Comparison of ENCODE assay signal across 10 cellular contexts in genomic region chr5:92909545-92909962, GRCh38.
DNase-seq lines count a peak whose midpoint lies in the region; ATAC-seq, FAIRE-seq and TF ChIP-seq lines count a peak whose summit lies in the region.
"Had no signal": no experiment of that assay in that cellular context is flagged by ENCODE, and none has a peak within 500 bp of the region (broad histone marks: within the 10 kb centered on the region; RNA-seq: fewer than 3 reads in every experiment).

No MANE protein-coding gene starts in this region.

- POLR2A ChIA-PET in HCT116 (lab: Charles Lee), result no interaction called here

- no peaks in the 10 kb centered on the region for H4K20me1 ChIP-seq in HCT116 (ENCODE audit: insufficient read depth)

- no TSS peak for BruUV-seq in HCT116 (replicated peaks; lab: Mats Ljungman, UMichigan)

- peak overlapping the region; percentile 3; the same call in 1 of the 2 replicates for H3K4me2 ChIP-seq in HCT116 (ENCODE audit: low read length)

- DNase-seq in HCT116 (ENCODE audit: low read depth, low spot score) (no peak), kidney (no peak), lower lobe of right lung (no peak), ureter (ENCODE audit: low spot score) (no peak)
- DNase-seq in stimulated activated CD4-positive, alpha-beta T cell treated with anti-CD3 and anti-CD28 coated beads, Interleukin-2, amount 100 ng/mL, for 48 hours, result no peak
- DNase-seq: activated T-cell treated with anti-CD3 and anti-CD28 coated beads for 4 hours had no signal

- no peaks in the 10 kb centered on the region for H3K36me3 ChIP-seq in HCT116 (ENCODE audit: control insufficient read depth in 1 of 2, insufficient read depth in 2 of 2, low read length in 2 of 2)
- H3K36me3 ChIP-seq in kidney (ENCODE audit: control insufficient read depth in 1 of 2, insufficient read depth in 2 of 2, low read length in 2 of 2), result no peaks in the 10 kb centered on the region
- H3K36me3 ChIP-seq in lower lobe of right lung, result no peaks in the 10 kb centered on the region

- intact Hi-C loops in HCT116 (cut with micrococcal nuclease) (loop anchor here (5.0 to 10.0 kb wide), 3 partner anchors 343 to 775 kb away; partner anchors contain the start of genes NR2F1 and NR2F1-AS1), kidney (cut with DNase I) (no loop called here), lower lobe of right lung (cut with DNase I) (no loop called here)

- H2AFZ ChIP-seq in HCT116 (ENCODE audit: low read depth, low read length, poor library complexity, severe bottlenecking), result no peak overlapping the region

- H3K27ac ChIP-seq in C4-2B, result no peak overlapping the region
- H3K27ac ChIP-seq in HCT116 (ENCODE audit: low read depth, low read length), result peak overlapping the region; percentile 68
- no peak overlapping the region for H3K27ac ChIP-seq in kidney (ENCODE audit: low read depth in 2 of 2, low read length in 2 of 2)
- H3K27ac ChIP-seq in lower lobe of right lung, result no peak overlapping the region

- TF ChIP-seq POLR2A in HCT116 (IDR thresholded peaks at IDR 0.05; ENCODE audit: borderline replicate concordance, extremely low read depth, insufficient read depth, insufficient read length), result no peak

- H3K9ac ChIP-seq in HCT116 (ENCODE audit: low read length) (no peak overlapping the region), kidney (ENCODE audit: low read length in 2 of 2) (no peak overlapping the region)

- no peak for FAIRE-seq in kidney (lab: Jason Lieb, UNC)
- FAIRE-seq: GM18507 had no signal

- H3K79me2 ChIP-seq in HCT116 (ENCODE audit: insufficient read depth, low read length), result no peaks in the 10 kb centered on the region

- peak; percentile 60 for TF ChIP-seq RAD21 in HCT116 (IDR thresholded peaks at IDR 0.05; ENCODE audit: low read depth)

- CTCF ChIA-PET in HCT116 (lab: Charles Lee), result interaction anchor here (0.6 to 1.8 kb wide), 13 partner anchors 9 to 1267 kb away, joined by 3 to 11 read pairs (median 4); no protein-coding TSS in a partner anchor

- H3K4me3 ChIP-seq in HCT116 (replicated peaks in 1 of 2; ENCODE audit: low read depth in 1 of 2, low read length in 2 of 2) (no peak overlapping the region), kidney (ENCODE audit: low read length in 2 of 2) (no peak overlapping the region), lower lobe of right lung (no peak overlapping the region)

- H3K27me3 ChIP-seq in HCT116 (ENCODE audit: insufficient read depth, low read length) (no peaks in the 10 kb centered on the region), lower lobe of right lung (ENCODE audit: low read depth) (no peaks in the 10 kb centered on the region)

- TF ChIP-seq CTCF in C4-2B (conservative IDR thresholded peaks at IDR 0.05) (peak; percentile 74), HCT116 (IDR thresholded peaks at IDR 0.05 in 2 of 3, conservative IDR thresholded peaks at IDR 0.05 in 1 of 3; ENCODE audit: borderline replicate concordance in 1 of 3, insufficient read depth in 1 of 3, low read depth in 2 of 3, low read length in 2 of 3) (peak; percentile 41 to 76 (median 73); a peak in 5 of 6 replicates), kidney (IDR thresholded peaks at IDR 0.05; ENCODE audit: borderline replicate concordance, extremely low read depth, insufficient read depth) (peak; percentile 29), lower lobe of right lung (IDR thresholded peaks at IDR 0.05) (no peak)

- RAD21 ChIA-PET in HCT116 (lab: Charles Lee; ENCODE audit: low non-redundant PET in 1 of 2, low total read pairs in 2 of 2, uncharacterized antibody in 2 of 2, unreplicated experiment in 2 of 2), result interaction anchor here (0.7 to 1.4 kb wide), 6 partner anchors 182 to 892 kb away, joined by 3 to 4 read pairs (median 3); no protein-coding TSS in a partner anchor

- H3K9me2 ChIP-seq in HCT116 (ENCODE audit: insufficient read depth), result no peaks in the 10 kb centered on the region; the same call in 1 of the 2 replicates

- ATAC-seq in HCT116, result peak; percentile 82
- peak; percentile 82 for ATAC-seq in SK-N-SH treated with all-trans-retinoic acid at 6 μM for 48 hours
- ATAC-seq in lower lobe of right lung, result no peak
- no peak for ATAC-seq in HG03097 (IDR thresholded peaks at IDR 0.05; ENCODE audit: low FRiP score, unreplicated experiment)

- peaks cover 26 to 36% of the 10 kb centered on the region in 2 experiments for H3K4me1 ChIP-seq in HCT116 (ENCODE audit: control insufficient read depth in 1 of 2, insufficient read depth in 2 of 2, low read length in 2 of 2)
- peaks cover 0 to 5% of the 10 kb centered on the region in 2 donors for H3K4me1 ChIP-seq in kidney (ENCODE audit: control insufficient read depth in 1 of 2, insufficient read depth in 1 of 2, low read depth in 1 of 2, low read length in 2 of 2)
- H3K4me1 ChIP-seq in lower lobe of right lung, result no peaks in the 10 kb centered on the region

- no peaks in the 10 kb centered on the region for H3K9me3 ChIP-seq in HCT116 (ENCODE audit: control insufficient read depth in 1 of 2, insufficient read depth in 1 of 2, low read depth in 1 of 2, low read length in 2 of 2)
- H3K9me3 ChIP-seq in kidney (ENCODE audit: control insufficient read depth in 1 of 2, low read length in 2 of 2), result no peaks in the 10 kb centered on the region
- H3K9me3 ChIP-seq in lower lobe of right lung, result no peaks in the 10 kb centered on the region

TF ChIP-seq in HCT116, 20 proteins besides CTCF, POLR2A, EP300 and RAD21 (continues in another document):
- no peak for TF ChIP-seq SIN3A (IDR thresholded peaks at IDR 0.05; ENCODE audit: low read depth)
- no peak for TF ChIP-seq ELF1 (IDR thresholded peaks at IDR 0.05; ENCODE audit: borderline replicate concordance, low read depth)
- no peak for TF ChIP-seq YY1 (IDR thresholded peaks at IDR 0.05; ENCODE audit: extremely low read depth, insufficient replicate concordance, low read depth, low read length)
- TF ChIP-seq, protein P1, sequence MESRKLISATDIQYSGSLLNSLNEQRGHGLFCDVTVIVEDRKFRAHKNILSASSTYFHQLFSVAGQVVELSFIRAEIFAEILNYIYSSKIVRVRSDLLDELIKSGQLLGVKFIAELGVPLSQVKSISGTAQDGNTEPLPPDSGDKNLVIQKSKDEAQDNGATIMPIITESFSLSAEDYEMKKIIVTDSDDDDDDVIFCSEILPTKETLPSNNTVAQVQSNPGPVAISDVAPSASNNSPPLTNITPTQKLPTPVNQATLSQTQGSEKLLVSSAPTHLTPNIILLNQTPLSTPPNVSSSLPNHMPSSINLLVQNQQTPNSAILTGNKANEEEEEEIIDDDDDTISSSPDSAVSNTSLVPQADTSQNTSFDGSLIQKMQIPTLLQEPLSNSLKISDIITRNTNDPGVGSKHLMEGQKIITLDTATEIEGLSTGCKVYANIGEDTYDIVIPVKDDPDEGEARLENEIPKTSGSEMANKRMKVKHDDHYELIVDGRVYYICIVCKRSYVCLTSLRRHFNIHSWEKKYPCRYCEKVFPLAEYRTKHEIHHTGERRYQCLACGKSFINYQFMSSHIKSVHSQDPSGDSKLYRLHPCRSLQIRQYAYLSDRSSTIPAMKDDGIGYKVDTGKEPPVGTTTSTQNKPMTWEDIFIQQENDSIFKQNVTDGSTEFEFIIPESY (IDR thresholded peaks at IDR 0.05; ENCODE audit: extremely low read depth, insufficient replicate concordance, low read length), result no peak
- no peak for TF ChIP-seq EGR1 (IDR thresholded peaks at IDR 0.05; ENCODE audit: low read depth)
- TF ChIP-seq FOSL1 (IDR thresholded peaks at IDR 0.05; ENCODE audit: low read depth), result no peak
- no peak for TF ChIP-seq EZH2 (IDR thresholded peaks at IDR 0.05)
- no peak for TF ChIP-seq SRF (IDR thresholded peaks at IDR 0.05; ENCODE audit: low read depth)
- no peak for TF ChIP-seq ZNF274 (IDR thresholded peaks at IDR 0.05; ENCODE audit: low read depth, low read length)
- TF ChIP-seq ZFX (IDR thresholded peaks at IDR 0.05), result no peak
- TF ChIP-seq TCF7L2 (IDR thresholded peaks at IDR 0.05; ENCODE audit: borderline replicate concordance, extremely low read depth, insufficient read depth, insufficient read length), result no peak
- TF ChIP-seq EZH2phosphoT487 (IDR thresholded peaks at IDR 0.05; ENCODE audit: borderline replicate concordance), result no peak

TF ChIP-seq in SK-N-SH treated with all-trans-retinoic acid at 6 μM for 48 hours, 23 proteins besides CTCF, POLR2A, EP300 and RAD21 (continues in another document):
- TF ChIP-seq SNAI2 (CRISPR knock-in tag; IDR thresholded peaks at IDR 0.05) (no peak), TOX (CRISPR knock-in tag; IDR thresholded peaks at IDR 0.05; ENCODE audit: borderline replicate concordance) (no peak), PPARA (CRISPR knock-in tag; IDR thresholded peaks at IDR 0.05; ENCODE audit: borderline replicate concordance) (no peak), ZFP3 (CRISPR knock-in tag; IDR thresholded peaks at IDR 0.05) (no peak), ARNTL (CRISPR knock-in tag; IDR thresholded peaks at IDR 0.05; ENCODE audit: borderline replicate concordance, low read depth) (no peak), GLIS3 (CRISPR knock-in tag; IDR thresholded peaks at IDR 0.05) (no peak), ZNF565 (CRISPR knock-in tag; conservative IDR thresholded peaks at IDR 0.05; ENCODE audit: low read depth) (no peak), ZFP30 (CRISPR knock-in tag; IDR thresholded peaks at IDR 0.05) (no peak), RARB (CRISPR knock-in tag; IDR thresholded peaks at IDR 0.05) (no peak), ISL1 (CRISPR knock-in tag; IDR thresholded peaks at IDR 0.05) (no peak), ZNF8 (CRISPR knock-in tag; IDR thresholded peaks at IDR 0.05) (no peak), BACH2 (CRISPR knock-in tag; IDR thresholded peaks at IDR 0.05; ENCODE audit: borderline replicate concordance) (no peak)
- TF ChIP-seq, protein P2, sequence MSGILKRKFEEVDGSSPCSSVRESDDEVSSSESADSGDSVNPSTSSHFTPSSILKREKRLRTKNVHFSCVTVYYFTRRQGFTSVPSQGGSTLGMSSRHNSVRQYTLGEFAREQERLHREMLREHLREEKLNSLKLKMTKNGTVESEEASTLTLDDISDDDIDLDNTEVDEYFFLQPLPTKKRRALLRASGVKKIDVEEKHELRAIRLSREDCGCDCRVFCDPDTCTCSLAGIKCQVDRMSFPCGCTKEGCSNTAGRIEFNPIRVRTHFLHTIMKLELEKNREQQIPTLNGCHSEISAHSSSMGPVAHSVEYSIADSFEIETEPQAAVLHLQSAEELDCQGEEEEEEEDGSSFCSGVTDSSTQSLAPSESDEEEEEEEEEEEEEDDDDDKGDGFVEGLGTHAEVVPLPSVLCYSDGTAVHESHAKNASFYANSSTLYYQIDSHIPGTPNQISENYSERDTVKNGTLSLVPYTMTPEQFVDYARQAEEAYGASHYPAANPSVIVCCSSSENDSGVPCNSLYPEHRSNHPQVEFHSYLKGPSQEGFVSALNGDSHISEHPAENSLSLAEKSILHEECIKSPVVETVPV (CRISPR knock-in tag; IDR thresholded peaks at IDR 0.05), result no peak

Comparison
In these comparisons a context has a peak if more than half of its experiments do, and no peak if none do; other contexts are left out.
1. ATAC-seq: peak in HCT116 (single experiment) and SK-N-SH treated with all-trans-retinoic acid at 6 μM for 48 hours (single experiment); none in lower lobe of right lung (0 of 2) and HG03097 (single experiment).